Comparison of ENCODE assay signal across 8 cellular contexts in genomic region chr12:97960741-97961608, GRCh38.
DNase-seq lines count a peak whose midpoint lies in the region; ATAC-seq and TF ChIP-seq lines count a peak whose summit lies in the region.

No MANE protein-coding gene starts in this region.

- DNase-seq in natural killer cell (no peak), HT1080 (ENCODE audit: low read depth) (peak; percentile 14), activated B cell treated with CpG ODN at 0.5 μM for 24 hours (no peak), islet precursor cell (peak; percentile 73), HCEC 1CT (no peak), activated gamma-delta T cell treated with Interleukin-2 at 50 U/mL for 16 hours (no peak)
- DNase-seq in natural killer cell treated with Interleukin-12 subunit alpha and Interleukin-12 subunit beta and Interleukin-15 and Interleukin-18, amount 100 ng/mL, for 72 hours (ENCODE audit: low spot score), result no peak

- CTCF ChIA-PET in activated B cell treated with CpG ODN at 0.5 μM for 24 hours (lab: Charles Lee), result interaction anchor here (0.9 to 2.1 kb wide), 7 partner anchors 9 to 1383 kb away, joined by 3 to 16 read pairs (median 4); no protein-coding TSS in a partner anchor

- POLR2A ChIA-PET in activated B cell treated with CpG ODN at 0.5 μM for 24 hours (lab: Charles Lee), result no interaction called here

- H3K27ac Mint-ChIP-seq in natural killer cell (no peak overlapping the region), activated B cell treated with CpG ODN at 0.5 μM for 24 hours (no peak overlapping the region)
- no peak overlapping the region for H3K27ac Mint-ChIP-seq in natural killer cell treated with Interleukin-12 subunit alpha and Interleukin-12 subunit beta and Interleukin-15 and Interleukin-18, amount 100 ng/mL, for 72 hours

- H3K36me3 Mint-ChIP-seq in natural killer cell (no peaks in the 10 kb centered on the region), activated B cell treated with CpG ODN at 0.5 μM for 24 hours (ENCODE audit: low read depth) (no peaks in the 10 kb centered on the region)
- H3K36me3 Mint-ChIP-seq in natural killer cell treated with Interleukin-12 subunit alpha and Interleukin-12 subunit beta and Interleukin-15 and Interleukin-18, amount 100 ng/mL, for 72 hours, result no peaks in the 10 kb centered on the region

- H3K27me3 Mint-ChIP-seq in natural killer cell (ENCODE audit: low read depth in 2 of 2) (peaks cover 0 to 3% of the 10 kb centered on the region in 2 donors), activated B cell treated with CpG ODN at 0.5 μM for 24 hours (peaks cover 2% of the 10 kb centered on the region)
- H3K27me3 Mint-ChIP-seq in natural killer cell treated with Interleukin-12 subunit alpha and Interleukin-12 subunit beta and Interleukin-15 and Interleukin-18, amount 100 ng/mL, for 72 hours, result no peaks in the 10 kb centered on the region

- intact Hi-C loops in natural killer cell (cut with micrococcal nuclease), result no loop called here
- intact Hi-C loops in activated B cell treated with CpG ODN at 0.5 μM for 24 hours (cut with micrococcal nuclease), result loop anchor here (1.0 to 2.0 kb wide), 2 partner anchors 436 to 1383 kb away; no protein-coding TSS in a partner anchor

- H3K4me3 Mint-ChIP-seq in natural killer cell (no peak overlapping the region), activated B cell treated with CpG ODN at 0.5 μM for 24 hours (no peak overlapping the region)
- no peak overlapping the region for H3K4me3 Mint-ChIP-seq in natural killer cell treated with Interleukin-12 subunit alpha and Interleukin-12 subunit beta and Interleukin-15 and Interleukin-18, amount 100 ng/mL, for 72 hours

- H3K9me3 Mint-ChIP-seq in natural killer cell (peaks cover 6% of the 10 kb centered on the region in 2 donors), activated B cell treated with CpG ODN at 0.5 μM for 24 hours (peaks cover under 1% of the 10 kb centered on the region)
- H3K9me3 Mint-ChIP-seq in natural killer cell treated with Interleukin-12 subunit alpha and Interleukin-12 subunit beta and Interleukin-15 and Interleukin-18, amount 100 ng/mL, for 72 hours, result peaks cover 6% of the 10 kb centered on the region

- ATAC-seq in natural killer cell, result no peak
- no peak for ATAC-seq in natural killer cell treated with Interleukin-12 subunit alpha and Interleukin-12 subunit beta and Interleukin-15 and Interleukin-18, amount 100 ng/mL, for 72 hours
- ATAC-seq in GM21529 (IDR thresholded peaks at IDR 0.05; ENCODE audit: unreplicated experiment), result peak; percentile 91
- ATAC-seq in activated B cell treated with CpG ODN at 0.5 μM for 24 hours (ENCODE audit: low read depth), result peak; percentile 21

- peak; percentile 15 for TF ChIP-seq CTCF in natural killer cell (IDR thresholded peaks at IDR 0.05)
- no peak for TF ChIP-seq CTCF in activated B cell treated with CpG ODN at 0.5 μM for 24 hours (IDR thresholded peaks at IDR 0.05)

- H3K4me1 Mint-ChIP-seq in natural killer cell (no peaks in the 10 kb centered on the region), activated B cell treated with CpG ODN at 0.5 μM for 24 hours (no peaks in the 10 kb centered on the region)
- H3K4me1 Mint-ChIP-seq in natural killer cell treated with Interleukin-12 subunit alpha and Interleukin-12 subunit beta and Interleukin-15 and Interleukin-18, amount 100 ng/mL, for 72 hours (ENCODE audit: low read depth in 2 of 2), result no peaks in the 10 kb centered on the region

Comparison
In these comparisons a context has a peak if more than half of its experiments do, and no peak if none do; other contexts are left out.
1. ATAC-seq: peak in GM21529 (single experiment) and activated B cell treated with CpG ODN at 0.5 μM for 24 hours (single experiment); none in natural killer cell (0 of 3) and natural killer cell treated with Interleukin-12 subunit alpha and Interleukin-12 subunit beta and Interleukin-15 and Interleukin-18, amount 100 ng/mL, for 72 hours (0 of 2).
2. DNase-seq: peak in HT1080 (single experiment) and islet precursor cell (single experiment); none in natural killer cell (single experiment), natural killer cell treated with Interleukin-12 subunit alpha and Interleukin-12 subunit beta and Interleukin-15 and Interleukin-18, amount 100 ng/mL, for 72 hours (single experiment), activated B cell treated with CpG ODN at 0.5 μM for 24 hours (single experiment), HCEC 1CT (single experiment) and activated gamma-delta T cell treated with Interleukin-2 at 50 U/mL for 16 hours (single experiment).